Comparison of ENCODE assay signal across 1 cellular context in genomic region chr10:103333934-103334520, GRCh38.
TF ChIP-seq lines count a peak whose summit lies in the region.

No MANE protein-coding gene starts in this region.

TF ChIP-seq in K562, 482 proteins besides CTCF, POLR2A, EP300 and RAD21:
- TF ChIP-seq SIRT6 (IDR thresholded peaks at IDR 0.05; ENCODE audit: low read depth, low read length) (no peak), U2AF1 (optimal IDR thresholded peaks at IDR 0.05; ENCODE audit: low read depth, low read length) (no peak), BDP1 (IDR thresholded peaks at IDR 0.05; ENCODE audit: insufficient read depth, insufficient read length) (no peak), ZBTB8A (IDR thresholded peaks at IDR 0.05; ENCODE audit: partially characterized antibody) (no peak), NELFE (IDR thresholded peaks at IDR 0.05; ENCODE audit: insufficient read depth, insufficient read length) (no peak), TSC22D4 (tag; IDR thresholded peaks at IDR 0.05) (no peak), CHD7 (IDR thresholded peaks at IDR 0.05; ENCODE audit: low read depth, low read length) (no peak), ETV5 (CRISPR knock-in tag; IDR thresholded peaks at IDR 0.05; ENCODE audit: low read depth) (no peak), ATF2 (CRISPR knock-in tag; IDR thresholded peaks at IDR 0.05) (no peak)
